16 cellular contexts compared by ENCODE assay signal in the genomic region with DNA sequence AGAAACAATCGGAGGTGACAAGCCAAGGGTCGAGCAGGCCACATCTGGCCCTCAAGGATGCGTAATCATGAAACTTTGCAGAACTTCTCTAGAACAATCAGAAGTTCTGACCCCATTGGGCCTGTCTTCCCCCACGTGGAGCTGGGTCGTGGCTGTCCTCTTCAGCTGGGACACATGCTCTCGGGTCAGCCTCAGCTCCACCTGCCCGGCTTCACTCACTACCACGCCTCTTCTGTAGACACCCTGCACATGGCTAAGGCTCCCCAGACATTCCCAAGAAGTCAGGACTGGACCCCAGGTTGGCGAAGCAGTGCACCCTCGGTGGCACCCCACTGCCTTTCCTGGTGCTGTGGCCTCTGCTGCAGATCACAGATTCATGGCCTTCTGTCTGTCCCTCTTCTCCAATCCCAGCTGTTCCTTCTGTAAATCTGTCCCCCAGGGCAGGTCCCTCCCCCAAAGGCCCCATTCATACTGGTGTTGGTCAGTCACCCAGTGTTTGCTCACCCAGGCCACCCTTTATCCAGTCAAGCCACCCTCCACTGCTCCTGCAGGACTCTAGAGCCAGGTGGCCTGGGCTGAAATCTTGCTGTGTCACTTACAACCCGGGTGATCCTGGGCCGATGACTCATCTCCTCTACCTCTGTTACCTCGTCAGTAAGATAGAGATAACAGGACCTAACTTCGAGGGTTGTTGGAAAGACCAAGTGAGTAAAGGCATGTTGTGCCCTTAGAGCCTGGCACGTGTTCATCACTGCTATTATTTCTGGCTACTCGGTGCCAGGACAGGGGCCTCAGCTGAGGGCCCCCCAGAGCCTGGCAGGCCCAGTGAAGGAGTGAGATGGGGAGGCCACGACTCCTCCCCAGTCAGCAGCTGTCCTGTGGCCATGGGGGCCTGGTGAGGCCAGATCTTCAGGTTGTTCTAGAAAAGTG. TPM values are rescaled to one million over a fixed set of nuclear protein-coding genes. Genes with fewer than 3 reads are reported as not detected.
A peak's percentile ranks its signal among the peaks of the same experiment; 100 is the strongest.
DNase-seq lines count a peak whose midpoint lies in the region; ATAC-seq and TF ChIP-seq lines count a peak whose summit lies in the region.
"Had no signal": no experiment of that assay in that cellular context is flagged by ENCODE, and none has a peak within 500 bp of the region (broad histone marks: within the 10 kb centered on the region; RNA-seq: fewer than 3 reads in every experiment).

No MANE protein-coding gene starts in this region.

- DNase-seq in activated CD4-positive, alpha-beta T cell treated with anti-CD3 and anti-CD28 coated beads, Interleukin-2, amount 10 ng/mL, durations not matched to agents 24 days and 14 days = no peak
- DNase-seq in activated CD4-positive, alpha-beta T cell treated with anti-CD3 and anti-CD28 coated beads, Interleukin-2, amount 10 ng/mL, durations not matched to agents 7 days and 5 days = no peak
- DNase-seq in M059J (ENCODE audit: low read depth) (peak; percentile 82), colonic mucosa (peak; percentile 29), NCI-H2107 treated with DMSO at 0.1 percent for 48 hours (lab: John Stamatoyannopoulos, UW; ENCODE audit: unreplicated experiment) (no peak), NCI-H526 treated with DMSO at 0.1 percent for 48 hours (lab: John Stamatoyannopoulos, UW) (no peak), activated gamma-delta T cell (lab: John Stamatoyannopoulos, UW) (no peak)
- no peak for DNase-seq in stimulated activated naive B cell treated with anti-CD40 and anti-IgM and Interleukin-4, amounts not matched to agents 10 μg/mL and 1 μg/mL and 100 μg/mL, for 72 hours
- DNase-seq: activated CD4-positive, CD25-positive, alpha-beta regulatory T cell; activated effector memory CD4-positive, alpha-beta T cell treated with anti-CD3 and anti-CD28 coated beads, Interleukin-2, amount 50 U/mL, for 16 hours; caudate nucleus; EL; esophagus squamous epithelium; SIG-M5 had no signal

- H3K27me3 Mint-ChIP-seq in activated CD4-positive, alpha-beta T cell treated with anti-CD3 and anti-CD28 coated beads, Interleukin-2, amount 10 ng/mL, durations not matched to agents 24 days and 14 days = peaks cover 3% of the 10 kb centered on the region
- peaks cover 3% of the 10 kb centered on the region for H3K27me3 Mint-ChIP-seq in activated CD4-positive, alpha-beta T cell treated with anti-CD3 and anti-CD28 coated beads, Interleukin-2, amount 10 ng/mL, durations not matched to agents 7 days and 5 days
- no peaks in the 10 kb centered on the region for H3K27me3 Mint-ChIP-seq in stimulated activated naive B cell treated with anti-CD40 and anti-IgM and Interleukin-4, amounts not matched to agents 10 μg/mL and 1 μg/mL and 100 μg/mL, for 72 hours

- no peak overlapping the region for H3K9ac ChIP-seq in colonic mucosa (ENCODE audit: low read depth in 2 of 2, low read length in 2 of 2)

- peak overlapping the region; percentile 26 for H3K27ac Mint-ChIP-seq in activated CD4-positive, alpha-beta T cell treated with anti-CD3 and anti-CD28 coated beads, Interleukin-2, amount 10 ng/mL, durations not matched to agents 24 days and 14 days
- no peak overlapping the region for H3K27ac Mint-ChIP-seq in activated CD4-positive, alpha-beta T cell treated with anti-CD3 and anti-CD28 coated beads, Interleukin-2, amount 10 ng/mL, durations not matched to agents 7 days and 5 days
- peak overlapping the region; percentile 53 for H3K27ac Mint-ChIP-seq in stimulated activated naive B cell treated with anti-CD40 and anti-IgM and Interleukin-4, amounts not matched to agents 10 μg/mL and 1 μg/mL and 100 μg/mL, for 72 hours

- no peaks in the 10 kb centered on the region for H3K36me3 ChIP-seq in colonic mucosa
- H3K36me3 ChIP-seq: esophagus squamous epithelium had no signal

- H3K9me3 ChIP-seq in colonic mucosa = no peaks in the 10 kb centered on the region
- H3K9me3 ChIP-seq: esophagus squamous epithelium had no signal

- no peaks in the 10 kb centered on the region for H3K4me1 ChIP-seq in colonic mucosa

- no peaks in the 10 kb centered on the region for H3K27me3 ChIP-seq in colonic mucosa
- H3K27me3 ChIP-seq: esophagus squamous epithelium had no signal

- POLR2A ChIA-PET in activated CD4-positive, alpha-beta T cell treated with anti-CD3 and anti-CD28 coated beads, Interleukin-2, amount 10 ng/mL, durations not matched to agents 7 days and 5 days (lab: Charles Lee) = no interaction called here

- no peaks in the 10 kb centered on the region for H3K36me3 Mint-ChIP-seq in activated CD4-positive, alpha-beta T cell treated with anti-CD3 and anti-CD28 coated beads, Interleukin-2, amount 10 ng/mL, durations not matched to agents 24 days and 14 days (ENCODE audit: low read depth)
- no peaks in the 10 kb centered on the region for H3K36me3 Mint-ChIP-seq in activated CD4-positive, alpha-beta T cell treated with anti-CD3 and anti-CD28 coated beads, Interleukin-2, amount 10 ng/mL, durations not matched to agents 7 days and 5 days (ENCODE audit: low read depth)
- H3K36me3 Mint-ChIP-seq in stimulated activated naive B cell treated with anti-CD40 and anti-IgM and Interleukin-4, amounts not matched to agents 10 μg/mL and 1 μg/mL and 100 μg/mL, for 72 hours = peaks cover 8 to 29% of the 10 kb centered on the region in 2 donors

- no peak overlapping the region for H3K4me3 Mint-ChIP-seq in activated CD4-positive, alpha-beta T cell treated with anti-CD3 and anti-CD28 coated beads, Interleukin-2, amount 10 ng/mL, durations not matched to agents 24 days and 14 days
- H3K4me3 Mint-ChIP-seq in activated CD4-positive, alpha-beta T cell treated with anti-CD3 and anti-CD28 coated beads, Interleukin-2, amount 10 ng/mL, durations not matched to agents 7 days and 5 days = no peak overlapping the region
- no peak overlapping the region for H3K4me3 Mint-ChIP-seq in stimulated activated naive B cell treated with anti-CD40 and anti-IgM and Interleukin-4, amounts not matched to agents 10 μg/mL and 1 μg/mL and 100 μg/mL, for 72 hours

- peaks cover 3% of the 10 kb centered on the region for H3K4me1 Mint-ChIP-seq in activated CD4-positive, alpha-beta T cell treated with anti-CD3 and anti-CD28 coated beads, Interleukin-2, amount 10 ng/mL, durations not matched to agents 24 days and 14 days
- no peaks in the 10 kb centered on the region for H3K4me1 Mint-ChIP-seq in activated CD4-positive, alpha-beta T cell treated with anti-CD3 and anti-CD28 coated beads, Interleukin-2, amount 10 ng/mL, durations not matched to agents 7 days and 5 days
- H3K4me1 Mint-ChIP-seq in stimulated activated naive B cell treated with anti-CD40 and anti-IgM and Interleukin-4, amounts not matched to agents 10 μg/mL and 1 μg/mL and 100 μg/mL, for 72 hours = peaks cover 0 to 2% of the 10 kb centered on the region in 2 donors

- no peak overlapping the region for H3K27ac ChIP-seq in colonic mucosa
- H3K27ac ChIP-seq: esophagus squamous epithelium had no signal

- H3K9me3 Mint-ChIP-seq in activated CD4-positive, alpha-beta T cell treated with anti-CD3 and anti-CD28 coated beads, Interleukin-2, amount 10 ng/mL, durations not matched to agents 24 days and 14 days = no peaks in the 10 kb centered on the region
- no peaks in the 10 kb centered on the region for H3K9me3 Mint-ChIP-seq in activated CD4-positive, alpha-beta T cell treated with anti-CD3 and anti-CD28 coated beads, Interleukin-2, amount 10 ng/mL, durations not matched to agents 7 days and 5 days
- H3K9me3 Mint-ChIP-seq in stimulated activated naive B cell treated with anti-CD40 and anti-IgM and Interleukin-4, amounts not matched to agents 10 μg/mL and 1 μg/mL and 100 μg/mL, for 72 hours = no peaks in the 10 kb centered on the region

- intact Hi-C loops in activated CD4-positive, alpha-beta T cell treated with anti-CD3 and anti-CD28 coated beads, Interleukin-2, amount 10 ng/mL, durations not matched to agents 24 days and 14 days (cut with micrococcal nuclease) = no loop called here
- intact Hi-C loops in colonic mucosa (cut with DNase I) = no loop called here

- TF ChIP-seq CTCF in colonic mucosa (IDR thresholded peaks at IDR 0.05) = no peak

- CTCF ChIA-PET in activated CD4-positive, alpha-beta T cell treated with anti-CD3 and anti-CD28 coated beads, Interleukin-2, amount 10 ng/mL, durations not matched to agents 7 days and 5 days (lab: Charles Lee) = no interaction called here

- ATAC-seq in stimulated activated naive B cell treated with anti-CD40 and anti-IgM and Interleukin-4, amounts not matched to agents 10 μg/mL and 1 μg/mL and 100 μg/mL, for 72 hours (replicated peaks) = no peak

- no peak overlapping the region for H3K4me3 ChIP-seq in colonic mucosa
- H3K4me3 ChIP-seq: esophagus squamous epithelium, lung had no signal

RNA-seq across cellular contexts. Expression of a gene that starts 1.4 kb away (rescaled TPM):
- total RNA-seq in activated CD4-positive, alpha-beta T cell treated with anti-CD3 and anti-CD28 coated beads, Interleukin-2, amount 10 ng/mL, durations not matched to agents 24 days and 14 days = not detected in 2 replicates
- not detected for total RNA-seq in activated CD4-positive, alpha-beta T cell treated with anti-CD3 and anti-CD28 coated beads, Interleukin-2, amount 10 ng/mL, durations not matched to agents 7 days and 5 days
- total RNA-seq in M059J (2014; rRNA removed; shearing (Covaris generic)) = not detected in 2 replicates
- total RNA-seq in colonic mucosa = 1 to 10 TPM in 1 of 2 donors, under 1 TPM in 1; 0.79 to 2.6 TPM
- total RNA-seq: urinary bladder had no signal

Comparison
In these comparisons a context has a peak if more than half of its experiments do, and no peak if none do; other contexts are left out.
1. DNase-seq: peak in M059J (single experiment) and colonic mucosa (single experiment); none in activated CD4-positive, alpha-beta T cell treated with anti-CD3 and anti-CD28 coated beads, Interleukin-2, amount 10 ng/mL, durations not matched to agents 24 days and 14 days (single experiment), activated CD4-positive, alpha-beta T cell treated with anti-CD3 and anti-CD28 coated beads, Interleukin-2, amount 10 ng/mL, durations not matched to agents 7 days and 5 days (single experiment), stimulated activated naive B cell treated with anti-CD40 and anti-IgM and Interleukin-4, amounts not matched to agents 10 μg/mL and 1 μg/mL and 100 μg/mL, for 72 hours (single experiment), NCI-H2107 treated with DMSO at 0.1 percent for 48 hours (single experiment), NCI-H526 treated with DMSO at 0.1 percent for 48 hours (single experiment) and activated gamma-delta T cell (single experiment).